ENCODE assay signal across 8 cellular contexts in genomic region chr17:19448341-19449268, GRCh38. TPM values are rescaled to one million over a fixed set of nuclear protein-coding genes. Genes with fewer than 3 reads are reported as not detected.
DNase-seq lines count a peak whose midpoint lies in the region; ATAC-seq and TF ChIP-seq lines count a peak whose summit lies in the region.

No MANE protein-coding gene starts in this region.

- H3K9me3 Mint-ChIP-seq in H9: peaks cover 20 to 23% of the 10 kb centered on the region in 2 experiments

- no CpG with 5 or more reads among the region's 8 CpGs for WGBS in H9 (ENCODE audit: extremely low coverage, insufficient read length, low lambda C conversion rate)

- peaks cover 23 to 28% of the 10 kb centered on the region in 2 experiments for H3K4me1 Mint-ChIP-seq in H9

- no peak overlapping the region for H2BK20ac ChIP-seq in H9 (ENCODE audit: low read depth, low read length, poor library complexity, severe bottlenecking)

- peaks cover 8 to 21% (median 16%) of the 10 kb centered on the region in 3 experiments for H3K36me3 Mint-ChIP-seq in H9 (ENCODE audit: insufficient read depth in 1 of 3, low read depth in 3 of 3)

- no peak overlapping the region for H3K27ac Mint-ChIP-seq in H9

- H4K91ac ChIP-seq in H9 (ENCODE audit: insufficient read length, low read depth, low read length): no peak overlapping the region

- no peak overlapping the region for H2BK15ac ChIP-seq in H9 (ENCODE audit: low read depth, low read length)

- no peak overlapping the region for H4K8ac ChIP-seq in H9 (replicated peaks; ENCODE audit: insufficient read length, low read depth, low read length)

- H3K14ac ChIP-seq in H9 (ENCODE audit: insufficient read depth, low read length): no peak overlapping the region

- TF ChIP-seq CTCF in H9 (conservative IDR thresholded peaks at IDR 0.05) (no peak), gastrocnemius medialis (IDR thresholded peaks at IDR 0.05 in 4 of 5, conservative IDR thresholded peaks at IDR 0.05 in 1 of 5) (no peak)

- no peak overlapping the region for H2AFZ ChIP-seq in H9 (ENCODE audit: low read length)

- H3T11ph ChIP-seq in H9 (ENCODE audit: low read length): no peak overlapping the region

- H2BK12ac ChIP-seq in H9 (ENCODE audit: insufficient read length, low read depth, low read length): no peak overlapping the region

- peaks cover 3% of the 10 kb centered on the region; the same call in 1 of the 2 replicates for H3K27me3 Mint-ChIP-seq in H9 (ENCODE audit: low read depth)

- DNase-seq in H9 (peak; percentile 14), anterior cingulate cortex (lab: John Stamatoyannopoulos, UW) (peak in 36 of 58 donors; percentile 17 to 87 (median 38)), hepatic stellate cell (ENCODE audit: low spot score) (peak; percentile 84), gastrocnemius medialis (no peak), NCI-H2107 (lab: John Stamatoyannopoulos, UW) (no peak)
- DNase-seq in activated CD4-positive, alpha-beta T cell treated with anti-CD3 and anti-CD28 coated beads for 48 hours: no peak
- no peak for DNase-seq in stimulated activated CD4-positive, alpha-beta T cell treated with anti-CD3 and anti-CD28 coated beads, Interleukin-1b, Interleukin-23, amount 100 ng/mL, for 48 hours

- H3K56ac ChIP-seq in H9 (ENCODE audit: insufficient read length, low read depth, low read length): no peak overlapping the region

- H3K36me3 ChIP-seq in gastrocnemius medialis: no peaks in the 10 kb centered on the region

- in situ Hi-C loops in gastrocnemius medialis (cut with MboI; ENCODE audit: low sequenced_read_pairs in 4 of 4): loop anchor here (5.0 kb wide), 2 partner anchors 81 to 86 kb away; partner anchors contain the start of gene B9D1 (in 3 of the 4)

- no peak overlapping the region for H2BK5ac ChIP-seq in H9 (ENCODE audit: insufficient read length, low read length)

- no peaks in the 10 kb centered on the region for H3K23me2 ChIP-seq in H9 (ENCODE audit: insufficient read length, low read depth, low read length, poor library complexity, severe bottlenecking)

- H2AK5ac ChIP-seq in H9 (ENCODE audit: insufficient read length, low read length): no peak overlapping the region

- H3K27me3 ChIP-seq in H9 (ENCODE audit: insufficient read depth, low read length) (no peaks in the 10 kb centered on the region), gastrocnemius medialis (no peaks in the 10 kb centered on the region)

- no peak for TF ChIP-seq POLR2A in gastrocnemius medialis (IDR thresholded peaks at IDR 0.05)

- H3K27ac ChIP-seq in H9 (ENCODE audit: insufficient read length, low read depth, low read length): no peak overlapping the region
- peak overlapping the region; percentile 16 to 51 (median 44) for H3K27ac ChIP-seq in gastrocnemius medialis

- H3K4me3 ChIP-seq in gastrocnemius medialis: no peak overlapping the region

- no peak overlapping the region for H3K4me3 Mint-ChIP-seq in H9

- no peaks in the 10 kb centered on the region for H3K79me2 ChIP-seq in H9 (ENCODE audit: insufficient read depth, low read length)

- H4K20me1 ChIP-seq in H9 (ENCODE audit: control insufficient read depth, insufficient read depth, insufficient read length): no peaks in the 10 kb centered on the region

- H3K9ac ChIP-seq in H9 (ENCODE audit: extremely low read depth, insufficient read length, low read length): no peak overlapping the region

- H3K23ac ChIP-seq in H9 (ENCODE audit: insufficient read length, low read depth, low read length): no peak overlapping the region

- H4K5ac ChIP-seq in H9 (ENCODE audit: insufficient read length, low read depth, low read length): no peak overlapping the region

- H3K18ac ChIP-seq in H9 (ENCODE audit: insufficient read length, low read depth, low read length): no peak overlapping the region

- H2BK120ac ChIP-seq in H9 (ENCODE audit: low read depth, low read length, poor library complexity, severe bottlenecking): no peak overlapping the region

- H3K4me1 ChIP-seq in H9 (ENCODE audit: insufficient read depth, low read length): peaks cover 2% of the 10 kb centered on the region; the same call in 1 of the 2 replicates
- peaks cover 0 to 3% of the 10 kb centered on the region in 2 donors for H3K4me1 ChIP-seq in gastrocnemius medialis

- H3K4me2 ChIP-seq in H9 (ENCODE audit: insufficient read depth, insufficient read length, low read length): no peak overlapping the region

- ATAC-seq in gastrocnemius medialis: peak in 1 of 2 donors; percentile 61
- ATAC-seq in GM18511 (IDR thresholded peaks at IDR 0.05; ENCODE audit: unreplicated experiment): no peak

- intact Hi-C loops in gastrocnemius medialis (cut with DNase I; ENCODE audit: low total_unique reads): loop anchor here (5.0 kb wide), 1 partner anchor 71 kb away; the partner anchor contains the start of gene MAPK7

- no peak overlapping the region for H3K4ac ChIP-seq in H9 (ENCODE audit: low read depth, low read length)

- no peaks in the 10 kb centered on the region for H3K9me3 ChIP-seq in H9 (ENCODE audit: control insufficient read depth, low read depth, low read length)
- H3K9me3 ChIP-seq in gastrocnemius medialis: no peaks in the 10 kb centered on the region

- H3K79me1 ChIP-seq in H9 (ENCODE audit: insufficient read depth, low read depth, low read length, poor library complexity, severe bottlenecking): no peaks in the 10 kb centered on the region

RNA-seq across cellular contexts. Expression of gene RNF112, which starts 37.6 kb away (rescaled TPM):
- total RNA-seq in H9 (2021) (0.81 and 1.1 TPM in 2 replicates), gastrocnemius medialis (under 1 TPM; 0.51 to 0.98 (median 0.57) TPM)

Comparison
In these comparisons a context has a peak if more than half of its experiments do, and no peak if none do; other contexts are left out.
1. DNase-seq: peak in H9 (single experiment), anterior cingulate cortex (36 of 58) and hepatic stellate cell (single experiment); none in gastrocnemius medialis (0 of 2), activated CD4-positive, alpha-beta T cell treated with anti-CD3 and anti-CD28 coated beads for 48 hours (single experiment), stimulated activated CD4-positive, alpha-beta T cell treated with anti-CD3 and anti-CD28 coated beads, Interleukin-1b, Interleukin-23, amount 100 ng/mL, for 48 hours (single experiment) and NCI-H2107 (single experiment).